Comparison of ENCODE assay signal across 8 cellular contexts in genomic region chr3:172194702-172195392, GRCh38.
DNase-seq lines count a peak whose midpoint lies in the region; ATAC-seq and TF ChIP-seq lines count a peak whose summit lies in the region.

No MANE protein-coding gene starts in this region.

- no peak overlapping the region for H2BK5ac ChIP-seq in mesenchymal stem cell (ENCODE audit: low read depth, low read length, poor library complexity, severe bottlenecking)

- H2BK12ac ChIP-seq in mesenchymal stem cell (ENCODE audit: low read length in 2 of 2), result no peak overlapping the region

- no CpG with 5 or more reads among the region's 4 CpGs for WGBS in mesenchymal stem cell

- no peaks in the 10 kb centered on the region for H3K27me3 ChIP-seq in mesenchymal stem cell (ENCODE audit: control insufficient read depth in 1 of 2, insufficient read depth in 1 of 2, low read length in 2 of 2)

- H2BK120ac ChIP-seq in mesenchymal stem cell (ENCODE audit: low read depth, low read length), result no peak overlapping the region

- no peaks in the 10 kb centered on the region for H3K9me3 ChIP-seq in mesenchymal stem cell (ENCODE audit: control insufficient read depth, low read length)

- no peak overlapping the region for H3K4ac ChIP-seq in mesenchymal stem cell (ENCODE audit: low read depth in 1 of 2, low read length in 2 of 2)

- no peaks in the 10 kb centered on the region for H3K4me1 ChIP-seq in mesenchymal stem cell (ENCODE audit: control insufficient read depth, insufficient read depth, low read depth, low read length)

- peaks cover 0 to 8% of the 10 kb centered on the region in 2 experiments for H3K36me3 ChIP-seq in mesenchymal stem cell (ENCODE audit: control insufficient read depth in 1 of 2, insufficient read depth in 2 of 2, low read depth in 1 of 2, low read length in 2 of 2)

- no peaks in the 10 kb centered on the region for H3K27me3 Mint-ChIP-seq in Calu3 (ENCODE audit: unreplicated experiment)

- no peak overlapping the region for H4K8ac ChIP-seq in mesenchymal stem cell (ENCODE audit: low read length)

- CTCF ChIA-PET in Calu3 (lab: Charles Lee), result interaction anchor here (0.5 to 0.6 kb wide), 2 partner anchors 11 to 52 kb away, joined by 4 to 8 read pairs; no protein-coding TSS in a partner anchor

- no peak overlapping the region for H3K4me2 ChIP-seq in mesenchymal stem cell (ENCODE audit: low read length, poor library complexity, severe bottlenecking)

- BruUV-seq in Calu3 (replicated peaks; lab: Mats Ljungman, UMichigan), result no TSS peak

- peaks cover 47% of the 10 kb centered on the region for H3K4me1 Mint-ChIP-seq in Calu3 (ENCODE audit: low read depth, unreplicated experiment)

- no peak overlapping the region for H3K27ac Mint-ChIP-seq in Calu3 (ENCODE audit: unreplicated experiment)

- no peak overlapping the region for H2BK15ac ChIP-seq in mesenchymal stem cell (ENCODE audit: low read depth, poor library complexity, severe bottlenecking)

- no peaks in the 10 kb centered on the region for H3K9me3 Mint-ChIP-seq in Calu3 (ENCODE audit: low read depth, unreplicated experiment)

- H3K4me3 Mint-ChIP-seq in Calu3 (ENCODE audit: low read depth, unreplicated experiment), result no peak overlapping the region

- no peak for ATAC-seq in GM21619 (IDR thresholded peaks at IDR 0.05; ENCODE audit: unreplicated experiment)
- no peak for ATAC-seq in HG02852 (IDR thresholded peaks at IDR 0.05; ENCODE audit: unreplicated experiment)
- ATAC-seq in sciatic nerve, result no peak

- H3K14ac ChIP-seq in mesenchymal stem cell (ENCODE audit: low read length in 2 of 2), result no peak overlapping the region

- no peak overlapping the region for H2AK5ac ChIP-seq in mesenchymal stem cell (ENCODE audit: low read length, severe bottlenecking)

- H3K9ac ChIP-seq in mesenchymal stem cell (ENCODE audit: low read length), result peak overlapping the region; percentile 5

- H3K27ac ChIP-seq in mesenchymal stem cell (ENCODE audit: low read length, poor library complexity, severe bottlenecking), result no peak overlapping the region

- no peak overlapping the region for H2AFZ ChIP-seq in mesenchymal stem cell (ENCODE audit: low read depth, low read length)

- intact Hi-C loops in Calu3 (cut with micrococcal nuclease; ENCODE audit: unreplicated experiment), result loop anchor here (1.0 kb wide), 1 partner anchor 9 kb away; no protein-coding TSS in a partner anchor
- intact Hi-C loops in sciatic nerve (cut with DNase I), result no loop called here

- H3K23ac ChIP-seq in mesenchymal stem cell (ENCODE audit: low read length in 2 of 2), result no peak overlapping the region

- in situ Hi-C loops in astrocyte of the spinal cord (cut with HindIII; ENCODE audit: low sequenced_read_pairs), result no loop called here

- no peak overlapping the region for H4K91ac ChIP-seq in mesenchymal stem cell (ENCODE audit: low read length)

- peaks cover 2% of the 10 kb centered on the region for H3K79me1 ChIP-seq in mesenchymal stem cell (replicated peaks; ENCODE audit: low read length, poor library complexity, severe bottlenecking)

- H3K36me3 Mint-ChIP-seq in Calu3 (ENCODE audit: insufficient read depth, unreplicated experiment), result peaks cover 74% of the 10 kb centered on the region

- H3K4me3 ChIP-seq in astrocyte of the spinal cord (ENCODE audit: low read depth, low read length), result no peak overlapping the region
- no peak overlapping the region for H3K4me3 ChIP-seq in mesenchymal stem cell (ENCODE audit: insufficient read depth in 1 of 2, low read depth in 1 of 2, low read length in 2 of 2)

- DNase-seq in DMS153 treated with DMSO at 0.1 percent for 48 hours (lab: John Stamatoyannopoulos, UW; ENCODE audit: unreplicated experiment) (peak; percentile 41), NCI-H128 (lab: John Stamatoyannopoulos, UW; ENCODE audit: unreplicated experiment) (peak; percentile 18), astrocyte of the spinal cord (ENCODE audit: low read depth, low spot score) (peak; percentile 76), mesenchymal stem cell (peak; percentile 76), Calu3 (no peak), sciatic nerve (ENCODE audit: low spot score) (no peak)

- no peak overlapping the region for H3K18ac ChIP-seq in mesenchymal stem cell (ENCODE audit: low read depth in 1 of 2, low read length in 2 of 2)

- TF ChIP-seq CTCF in astrocyte of the spinal cord (IDR thresholded peaks at IDR 0.05; ENCODE audit: low read depth, low read length) (no peak), Calu3 (IDR thresholded peaks at IDR 0.05; ENCODE audit: unreplicated experiment) (no peak)

Comparison
In these comparisons a context has a peak if more than half of its experiments do, and no peak if none do; other contexts are left out.
1. DNase-seq: peak in DMS153 treated with DMSO at 0.1 percent for 48 hours (single experiment), NCI-H128 (single experiment), astrocyte of the spinal cord (single experiment) and mesenchymal stem cell (single experiment); none in Calu3 (single experiment) and sciatic nerve (single experiment).